22 cellular contexts compared by ENCODE assay signal in genomic region chr2:38181802-38182517, GRCh38.
DNase-seq lines count a peak whose midpoint lies in the region; ATAC-seq and TF ChIP-seq lines count a peak whose summit lies in the region.
"Had no signal": no experiment of that assay in that cellular context is flagged by ENCODE, and none has a peak within 500 bp of the region (broad histone marks: within the 10 kb centered on the region; RNA-seq: fewer than 3 reads in every experiment).

No MANE protein-coding gene starts in this region.

- H3K36me3 ChIP-seq in mucosa of descending colon (ENCODE audit: low read depth) = no peaks in the 10 kb centered on the region
- no peaks in the 10 kb centered on the region for H3K36me3 ChIP-seq in effector memory CD4-positive, alpha-beta T cell (ENCODE audit: control insufficient read depth, insufficient read depth, low read length)
- H3K36me3 ChIP-seq: BE2C had no signal

- no peaks in the 10 kb centered on the region for H3K27me3 ChIP-seq in effector memory CD4-positive, alpha-beta T cell (replicated peaks; ENCODE audit: control insufficient read depth, insufficient read depth, low read length, poor library complexity, severe bottlenecking)

- peak; percentile 68 for ATAC-seq in mucosa of descending colon
- no peak for ATAC-seq in HG03139 (IDR thresholded peaks at IDR 0.05; ENCODE audit: unreplicated experiment)
- no peak for ATAC-seq in GM19023 (IDR thresholded peaks at IDR 0.05; ENCODE audit: unreplicated experiment)
- ATAC-seq: K562, PC-3 had no signal

- H3K4me1 ChIP-seq in mucosa of descending colon (ENCODE audit: low read depth) = peaks cover 5% of the 10 kb centered on the region
- H3K4me1 ChIP-seq in effector memory CD4-positive, alpha-beta T cell (ENCODE audit: control insufficient read depth, insufficient read depth, low read length, poor library complexity, severe bottlenecking) = no peaks in the 10 kb centered on the region
- H3K4me1 ChIP-seq: BE2C had no signal

- H3K4me3 ChIP-seq in mucosa of descending colon = no peak overlapping the region
- H3K4me3 ChIP-seq in effector memory CD4-positive, alpha-beta T cell (ENCODE audit: insufficient read depth, low read depth, low read length, poor library complexity, severe bottlenecking) = no peak overlapping the region
- H3K4me3 ChIP-seq: K562 had no signal

- DNase-seq in NCI-H1092 treated with DMSO at 0.1 percent for 48 hours (lab: John Stamatoyannopoulos, UW) = peak; percentile 2
- DNase-seq in NCI-H1092 (lab: John Stamatoyannopoulos, UW) = no peak
- peak; percentile 61 for DNase-seq in NCI-H748 treated with DMSO at 0.1 percent for 48 hours (lab: John Stamatoyannopoulos, UW)
- DNase-seq in mucosa of descending colon = no peak
- DNase-seq in effector memory CD4-positive, alpha-beta T cell = no peak
- DNase-seq in posterior cingulate gyrus = no peak
- DNase-seq: BE2C; Calu3; CD4-positive, CD25-positive, alpha-beta regulatory T cell; DMS79; HFFc6; NCI-H187; NCI-H2171; NCI-H446 treated with DMSO at 0.1 percent for 48 hours; PC-3; RPMI8226; SHP77 treated with DMSO at 0.1 percent for 48 hours; SK-N-SH had no signal

- no peaks in the 10 kb centered on the region for H3K9me3 ChIP-seq in mucosa of descending colon
- no peaks in the 10 kb centered on the region for H3K9me3 ChIP-seq in effector memory CD4-positive, alpha-beta T cell (ENCODE audit: control insufficient read depth, low read length)
- H3K9me3 ChIP-seq: BE2C, SK-N-SH had no signal

- no peak overlapping the region for H3K27ac ChIP-seq in effector memory CD4-positive, alpha-beta T cell (ENCODE audit: insufficient read depth, low read length, poor library complexity, severe bottlenecking)
- H3K27ac ChIP-seq: 22Rv1 had no signal

- intact Hi-C loops in mucosa of descending colon (cut with DNase I, micrococcal nuclease) (no loop called here), posterior cingulate gyrus (cut with DNase I) (no loop called here)

- TF ChIP-seq CTCF in mucosa of descending colon (IDR thresholded peaks at IDR 0.05) = no peak

Comparison
In these comparisons a context has a peak if more than half of its experiments do, and no peak if none do; other contexts are left out.
1. DNase-seq: peak in NCI-H1092 treated with DMSO at 0.1 percent for 48 hours (single experiment) and NCI-H748 treated with DMSO at 0.1 percent for 48 hours (single experiment); none in NCI-H1092 (single experiment), mucosa of descending colon (0 of 3), effector memory CD4-positive, alpha-beta T cell (0 of 3) and posterior cingulate gyrus (0 of 10).